Comparison of ENCODE assay signal across 22 cellular contexts in genomic region chr19:55169136-55169535, GRCh38. TPM values are rescaled to one million over a fixed set of nuclear protein-coding genes. Genes with fewer than 3 reads are reported as not detected.
A peak's percentile ranks its signal among the peaks of the same experiment; 100 is the strongest.
DNase-seq lines count a peak whose midpoint lies in the region; ATAC-seq and TF ChIP-seq lines count a peak whose summit lies in the region.
"Had no signal": no experiment of that assay in that cellular context is flagged by ENCODE, and none has a peak within 500 bp of the region (broad histone marks: within the 10 kb centered on the region; RNA-seq: fewer than 3 reads in every experiment).

No MANE protein-coding gene starts in this region.

- H3K4me3 ChIP-seq in left ventricle myocardium inferior: no peak overlapping the region
- no peak overlapping the region for H3K4me3 ChIP-seq in neural progenitor cell
- H3K4me3 ChIP-seq in right lobe of liver: no peak overlapping the region
- H3K4me3 ChIP-seq: BLaER1 had no signal

- H3K36me3 Mint-ChIP-seq in nephron (ENCODE audit: low read depth): no peaks in the 10 kb centered on the region
- peaks cover 2% of the 10 kb centered on the region for H3K36me3 Mint-ChIP-seq in neural progenitor cell
- H3K36me3 Mint-ChIP-seq in stimulated activated memory B cell treated with anti-CD40 and anti-IgM and Interleukin-4, amounts not matched to agents 10 μg/mL and 1 μg/mL and 100 μg/mL, for 72 hours: peaks cover 13% of the 10 kb centered on the region
- H3K36me3 Mint-ChIP-seq in natural killer cell: no peaks in the 10 kb centered on the region
- H3K36me3 Mint-ChIP-seq: CD4-positive, alpha-beta memory T cell had no signal

- H2AFZ ChIP-seq in neural progenitor cell (replicated peaks): no peak overlapping the region

- H3K9me3 ChIP-seq in left ventricle myocardium inferior (replicated peaks): no peaks in the 10 kb centered on the region
- H3K9me3 ChIP-seq in neural progenitor cell (ENCODE audit: low read depth): no peaks in the 10 kb centered on the region
- no peaks in the 10 kb centered on the region for H3K9me3 ChIP-seq in right lobe of liver
- H3K9me3 ChIP-seq: BE2C, BLaER1 had no signal

- ATAC-seq in left ventricle myocardium superior (no peak), right lobe of liver (no peak), natural killer cell (no peak)
- ATAC-seq in stimulated activated memory B cell treated with anti-CD40 and anti-IgM and Interleukin-4, amounts not matched to agents 10 μg/mL and 1 μg/mL and 100 μg/mL, for 72 hours: no peak

- H3K27ac Mint-ChIP-seq in nephron (no peak overlapping the region), neural progenitor cell (no peak overlapping the region), natural killer cell (no peak overlapping the region)
- no peak overlapping the region for H3K27ac Mint-ChIP-seq in stimulated activated memory B cell treated with anti-CD40 and anti-IgM and Interleukin-4, amounts not matched to agents 10 μg/mL and 1 μg/mL and 100 μg/mL, for 72 hours
- H3K27ac Mint-ChIP-seq: CD14-positive monocyte; CD4-positive, alpha-beta memory T cell; CD4-positive, CD25-positive, alpha-beta regulatory T cell had no signal

- H3K4me1 ChIP-seq in left ventricle myocardium inferior (peaks cover 29% of the 10 kb centered on the region), neural progenitor cell (peaks cover 4% of the 10 kb centered on the region), right lobe of liver (peaks cover 0 to 5% (median 0%) of the 10 kb centered on the region in 4 donors)
- H3K4me1 ChIP-seq: BE2C had no signal

- no peaks in the 10 kb centered on the region for H3K79me2 ChIP-seq in neural progenitor cell (ENCODE audit: low read depth)

- no peak for TF ChIP-seq POLR2A in right lobe of liver (IDR thresholded peaks at IDR 0.05)

- H3K4me2 ChIP-seq in neural progenitor cell: no peak overlapping the region
- H3K4me2 ChIP-seq: BLaER1 had no signal

- no peak overlapping the region for H3K27ac ChIP-seq in left ventricle myocardium inferior (replicated peaks)
- no peak overlapping the region for H3K27ac ChIP-seq in neural progenitor cell
- no peak overlapping the region for H3K27ac ChIP-seq in right lobe of liver
- H3K27ac ChIP-seq: BLaER1 had no signal

- H3K9ac ChIP-seq in neural progenitor cell: no peak overlapping the region
- H3K9ac ChIP-seq: BLaER1 had no signal

- H3F3A ChIP-seq in neural progenitor cell (ENCODE audit: low read depth): peaks cover 18% of the 10 kb centered on the region

- H3K36me3 ChIP-seq in left ventricle myocardium inferior (no peaks in the 10 kb centered on the region), neural progenitor cell (no peaks in the 10 kb centered on the region), right lobe of liver (no peaks in the 10 kb centered on the region)
- H3K36me3 ChIP-seq: BE2C, BLaER1 had no signal

- DNase-seq in left ventricle myocardium superior: peak; percentile 0
- no peak for DNase-seq in left ventricle myocardium inferior
- no peak for DNase-seq in neural progenitor cell (ENCODE audit: low spot score)
- no peak for DNase-seq in right lobe of liver
- DNase-seq in natural killer cell: no peak
- DNase-seq: 8988T; ACHN; BE2C; C1 segment of cervical spinal cord; CD4-positive, alpha-beta memory T cell; CD4-positive, CD25-positive, alpha-beta regulatory T cell; CD8-positive, alpha-beta memory T cell; COR-L47; DMS 273 treated with DMSO at 0.1 percent for 48 hours; DMS153; DMS79 treated with DMSO at 0.1 percent for 48 hours; GF-D8 had no signal

- WGBS in right lobe of liver (ENCODE audit: insufficient coverage, low coverage, low lambda C conversion rate, missing lambda C conversion rate): 18% methylated on average over 2 of the region's 4 CpGs

- H3K4me1 Mint-ChIP-seq in nephron: peaks cover 7% of the 10 kb centered on the region
- peaks cover 27% of the 10 kb centered on the region for H3K4me1 Mint-ChIP-seq in neural progenitor cell
- peaks cover 33% of the 10 kb centered on the region for H3K4me1 Mint-ChIP-seq in stimulated activated memory B cell treated with anti-CD40 and anti-IgM and Interleukin-4, amounts not matched to agents 10 μg/mL and 1 μg/mL and 100 μg/mL, for 72 hours
- H3K4me1 Mint-ChIP-seq in natural killer cell: peaks cover 22 to 32% of the 10 kb centered on the region in 2 donors

- H3K4me3 Mint-ChIP-seq in nephron (peak overlapping the region; percentile 3 to 56 (median 40)), neural progenitor cell (peak overlapping the region; percentile 43), natural killer cell (no peak overlapping the region)
- no peak overlapping the region for H3K4me3 Mint-ChIP-seq in stimulated activated memory B cell treated with anti-CD40 and anti-IgM and Interleukin-4, amounts not matched to agents 10 μg/mL and 1 μg/mL and 100 μg/mL, for 72 hours
- H3K4me3 Mint-ChIP-seq: CD4-positive, alpha-beta memory T cell; CD4-positive, CD25-positive, alpha-beta regulatory T cell; CD8-positive, alpha-beta memory T cell had no signal

- peaks cover 98% of the 10 kb centered on the region for H3K27me3 ChIP-seq in left ventricle myocardium inferior (ENCODE audit: low read depth)
- H3K27me3 ChIP-seq in neural progenitor cell: peaks cover 66% of the 10 kb centered on the region
- H3K27me3 ChIP-seq in right lobe of liver: peaks cover 0 to 7% of the 10 kb centered on the region in 2 donors

- peaks cover 85% of the 10 kb centered on the region for H3K27me3 Mint-ChIP-seq in nephron (ENCODE audit: low read depth)
- H3K27me3 Mint-ChIP-seq in neural progenitor cell (ENCODE audit: insufficient read depth, low read depth): peaks cover 40% of the 10 kb centered on the region
- peaks cover 90% of the 10 kb centered on the region for H3K27me3 Mint-ChIP-seq in stimulated activated memory B cell treated with anti-CD40 and anti-IgM and Interleukin-4, amounts not matched to agents 10 μg/mL and 1 μg/mL and 100 μg/mL, for 72 hours
- peaks cover 69 to 71% of the 10 kb centered on the region in 2 donors for H3K27me3 Mint-ChIP-seq in natural killer cell (ENCODE audit: low read depth in 2 of 2)

- no peak for TF ChIP-seq CTCF in left ventricle myocardium inferior (IDR thresholded peaks at IDR 0.05; ENCODE audit: borderline replicate concordance)
- TF ChIP-seq CTCF in nephron (IDR thresholded peaks at IDR 0.05; ENCODE audit: unreplicated experiment in 3 of 3): no peak
- TF ChIP-seq CTCF in neural progenitor cell (IDR thresholded peaks at IDR 0.05): no peak
- no peak for TF ChIP-seq CTCF in right lobe of liver (IDR thresholded peaks at IDR 0.05)
- TF ChIP-seq CTCF in natural killer cell (IDR thresholded peaks at IDR 0.05): no peak

- peaks cover 3% of the 10 kb centered on the region for H3K9me3 Mint-ChIP-seq in nephron
- H3K9me3 Mint-ChIP-seq in neural progenitor cell: peaks cover under 1% of the 10 kb centered on the region
- H3K9me3 Mint-ChIP-seq in stimulated activated memory B cell treated with anti-CD40 and anti-IgM and Interleukin-4, amounts not matched to agents 10 μg/mL and 1 μg/mL and 100 μg/mL, for 72 hours: peaks cover 8% of the 10 kb centered on the region
- H3K9me3 Mint-ChIP-seq in natural killer cell: no peaks in the 10 kb centered on the region

- intact Hi-C loops in left ventricle myocardium superior (cut with micrococcal nuclease) (no loop called here), left ventricle myocardium inferior (cut with micrococcal nuclease) (no loop called here), right lobe of liver (cut with DNase I) (no loop called here), natural killer cell (cut with micrococcal nuclease) (loop anchor here (10.0 kb wide), 1 partner anchor 84 kb away; no protein-coding TSS in a partner anchor)

- no peaks in the 10 kb centered on the region for H4K20me1 ChIP-seq in neural progenitor cell (ENCODE audit: low read depth)
- H4K20me1 ChIP-seq: BLaER1 had no signal

RNA-seq across cellular contexts. Expression of gene DNAAF3, which starts 2.7 kb away (rescaled TPM):
- total RNA-seq in left ventricle myocardium superior: 0.87 TPM
- 1.8 TPM for total RNA-seq in left ventricle myocardium inferior
- 9.1 and 12.0 TPM in 2 replicates for total RNA-seq in neural progenitor cell (ENCODE audit: low replicate concordance)
- 1 to 10 TPM in 2 of 6 experiments, under 1 TPM in 4; 0.22 to 4.3 (median 0.49) TPM for total RNA-seq in right lobe of liver
- not detected for total RNA-seq in natural killer cell
- total RNA-seq: CD4-positive, alpha-beta memory T cell; CD4-positive, CD25-positive, alpha-beta regulatory T cell had no signal

RNA-seq across cellular contexts. Expression of gene SYT5, which starts 11.0 kb away (rescaled TPM):
- total RNA-seq in left ventricle myocardium superior (not detected), left ventricle myocardium inferior (not detected), neural progenitor cell (ENCODE audit: low replicate concordance) (0.22 TPM in 1 of 2 replicates, not detected in the other), right lobe of liver (1 to 10 TPM in 1 of 6 experiments, under 1 TPM in 1, not detected in 4; 0.06 to 1.7 TPM), natural killer cell (1 to 10 TPM; 4.9 to 6.1 (median 5.3) TPM)
- total RNA-seq: A673; CD4-positive, alpha-beta memory T cell; CD8-positive, alpha-beta memory T cell had no signal

RNA-seq across cellular contexts. Expression of gene TNNI3, which starts 11.6 kb away (rescaled TPM):
- total RNA-seq in left ventricle myocardium superior (5,071 TPM), left ventricle myocardium inferior (7,701 TPM), neural progenitor cell (ENCODE audit: low replicate concordance) (22.2 and 41.0 TPM in 2 replicates), right lobe of liver (under 1 TPM in 3 of 6 experiments, not detected in 3; 0.43 to 0.83 (median 0.62) TPM), natural killer cell (under 1 TPM in 1 of 3 donors, not detected in 2; 0.94 TPM)
- total RNA-seq: CD4-positive, alpha-beta memory T cell; CD4-positive, CD25-positive, alpha-beta regulatory T cell; CD8-positive, alpha-beta memory T cell had no signal

RNA-seq across cellular contexts. Expression of gene TNNT1, which starts 20.1 kb away (rescaled TPM):
- total RNA-seq in left ventricle myocardium superior (50.2 TPM), left ventricle myocardium inferior (140 TPM), neural progenitor cell (ENCODE audit: low replicate concordance) (74.1 and 121 TPM in 2 replicates), right lobe of liver (10 to 100 TPM in 1 of 6 experiments, 1 to 10 TPM in 3, not detected in 2; 1.2 to 10.9 (median 1.6) TPM), natural killer cell (under 1 TPM in 1 of 3 donors, not detected in 2; 0.94 TPM)
- total RNA-seq: CD4-positive, alpha-beta memory T cell; CD4-positive, CD25-positive, alpha-beta regulatory T cell; CD8-positive, alpha-beta memory T cell had no signal

RNA-seq across cellular contexts. Expression of gene PTPRH, which starts 40.2 kb away (rescaled TPM):
- total RNA-seq in left ventricle myocardium superior: 0.47 TPM
- total RNA-seq in left ventricle myocardium inferior: 1.1 TPM
- not detected in 2 replicates for total RNA-seq in neural progenitor cell (ENCODE audit: low replicate concordance)
- total RNA-seq in right lobe of liver: 10 to 100 TPM in 3 of 6 experiments, 1 to 10 TPM in 3; 4.2 to 25.9 (median 12.9) TPM
- under 1 TPM in 1 of 3 donors, not detected in 2; 0.45 TPM for total RNA-seq in natural killer cell
- total RNA-seq: CD4-positive, alpha-beta memory T cell; CD4-positive, CD25-positive, alpha-beta regulatory T cell; CD8-positive, alpha-beta memory T cell had no signal

Comparison
In these comparisons a context has a peak if more than half of its experiments do, and no peak if none do; other contexts are left out.
1. H3K4me3 Mint-ChIP-seq: peak in nephron (3 of 3) and neural progenitor cell (single experiment); none in stimulated activated memory B cell treated with anti-CD40 and anti-IgM and Interleukin-4, amounts not matched to agents 10 μg/mL and 1 μg/mL and 100 μg/mL, for 72 hours (single experiment) and natural killer cell (single experiment).
2. RNA of gene TNNI3, which starts 11.6 kb away (total RNA-seq): 7,701 TPM in left ventricle myocardium inferior (single experiment) and 5,071 TPM in left ventricle myocardium superior (single experiment); 22.2 to 41.0 TPM in neural progenitor cell, 0.43 to 0.83 TPM in right lobe of liver and 0.94 TPM in natural killer cell; every median in the first group is over 100 times any median in the second.